ENCODE assay signal across 30 cellular contexts in genomic region chr15:53747501-53748068, GRCh38. TPM values are rescaled to one million over a fixed set of nuclear protein-coding genes. Genes with fewer than 3 reads are reported as not detected.
"Had no signal": no experiment of that assay in that cellular context is flagged by ENCODE, and none has a peak within 500 bp of the region (broad histone marks: within the 10 kb centered on the region; RNA-seq: fewer than 3 reads in every experiment).

No MANE protein-coding gene starts in this region.

- DNase-seq: activated CD4-positive, alpha-beta memory T cell treated with anti-CD3 and anti-CD28 coated beads, Interleukin-2, amount 10 ng/mL, durations not matched to agents 7 days and 5 days; activated CD4-positive, alpha-beta T cell treated with anti-CD3 and anti-CD28 coated beads for 1 hour; activated CD4-positive, alpha-beta T cell treated with anti-CD3 and anti-CD28 coated beads for 4 hours; activated CD4-positive, alpha-beta T cell treated with anti-CD3 and anti-CD28 coated beads, Interleukin-2, amount 10 ng/mL, durations not matched to agents 7 days and 5 days; activated CD4-positive, alpha-beta T cell treated with anti-CD3 and anti-CD28 coated beads, Interleukin-2, amount 50 U/mL, for 4 hours; activated CD8-positive, alpha-beta memory T cell treated with anti-CD3 and anti-CD28 coated beads, Interleukin-2, amount 50 U/mL, for 48 hours; activated gamma-delta T cell; activated naive CD4-positive, alpha-beta T cell; activated naive CD4-positive, alpha-beta T cell treated with anti-CD3 and anti-CD28 coated beads, Interleukin-2, amount 10 ng/mL, durations not matched to agents 7 days and 5 days; activated naive CD8-positive, alpha-beta T cell treated with anti-CD3 and anti-CD28 coated beads, Interleukin-2, amount 10 ng/mL, durations not matched to agents 7 days and 5 days; activated T-cell treated with anti-CD3 and anti-CD28 coated beads for 4 hours; activated T-cell treated with anti-CD3 and anti-CD28 coated beads, Interleukin-2, amount 50 U/mL, for 24 hours; activated T-cell treated with anti-CD3 and anti-CD28 coated beads, Interleukin-2, amount 50 U/mL, for 72 hours; central memory CD4-positive, alpha-beta T cell; cerebellar nuclear complex; colonic mucosa; effector CD8-positive, alpha-beta T cell; esophagus squamous epithelium; foreskin melanocyte; T-helper 2 cell had no signal

- H3K9me3 Mint-ChIP-seq: activated CD4-positive, alpha-beta memory T cell treated with anti-CD3 and anti-CD28 coated beads, Interleukin-2, amount 10 ng/mL, durations not matched to agents 7 days and 5 days; activated CD4-positive, alpha-beta T cell treated with anti-CD3 and anti-CD28 coated beads, Interleukin-2, amount 10 ng/mL, durations not matched to agents 7 days and 5 days; activated naive CD4-positive, alpha-beta T cell treated with anti-CD3 and anti-CD28 coated beads, Interleukin-2, amount 10 ng/mL, durations not matched to agents 7 days and 5 days; activated naive CD4-positive, alpha-beta T cell treated with anti-CD3 and anti-CD28 coated beads, Interleukin-2, amount 50 U/mL, for 72 hours; activated naive CD8-positive, alpha-beta T cell treated with anti-CD3 and anti-CD28 coated beads, Interleukin-2, amount 10 ng/mL, durations not matched to agents 7 days and 5 days; activated T-cell treated with anti-CD3 and anti-CD28 coated beads, Interleukin-2, amount 50 U/mL, for 24 hours had no signal

- H3K27me3 Mint-ChIP-seq: activated CD4-positive, alpha-beta memory T cell treated with anti-CD3 and anti-CD28 coated beads, Interleukin-2, amount 10 ng/mL, durations not matched to agents 7 days and 5 days; activated CD4-positive, alpha-beta T cell treated with anti-CD3 and anti-CD28 coated beads, Interleukin-2, amount 10 ng/mL, durations not matched to agents 7 days and 5 days; activated naive CD4-positive, alpha-beta T cell treated with anti-CD3 and anti-CD28 coated beads, Interleukin-2, amount 10 ng/mL, durations not matched to agents 7 days and 5 days; activated naive CD8-positive, alpha-beta T cell treated with anti-CD3 and anti-CD28 coated beads, Interleukin-2, amount 10 ng/mL, durations not matched to agents 7 days and 5 days; activated T-cell treated with anti-CD3 and anti-CD28 coated beads, Interleukin-2, amount 50 U/mL, for 24 hours had no signal

- H3K36me3 Mint-ChIP-seq: activated naive CD4-positive, alpha-beta T cell treated with anti-CD3 and anti-CD28 coated beads, Interleukin-2, amount 10 ng/mL, durations not matched to agents 7 days and 5 days; activated naive CD4-positive, alpha-beta T cell treated with anti-CD3 and anti-CD28 coated beads, Interleukin-2, amount 50 U/mL, for 72 hours; activated naive CD8-positive, alpha-beta T cell treated with anti-CD3 and anti-CD28 coated beads, Interleukin-2, amount 10 ng/mL, durations not matched to agents 7 days and 5 days; brain had no signal

- H3K27ac Mint-ChIP-seq: activated CD4-positive, alpha-beta memory T cell treated with anti-CD3 and anti-CD28 coated beads, Interleukin-2, amount 10 ng/mL, durations not matched to agents 7 days and 5 days; activated CD4-positive, alpha-beta T cell treated with anti-CD3 and anti-CD28 coated beads, Interleukin-2, amount 10 ng/mL, durations not matched to agents 7 days and 5 days; activated naive CD4-positive, alpha-beta T cell treated with anti-CD3 and anti-CD28 coated beads, Interleukin-2, amount 10 ng/mL, durations not matched to agents 7 days and 5 days; activated naive CD4-positive, alpha-beta T cell treated with anti-CD3 and anti-CD28 coated beads, Interleukin-2, amount 50 U/mL, for 72 hours; activated naive CD8-positive, alpha-beta T cell treated with anti-CD3 and anti-CD28 coated beads, Interleukin-2, amount 10 ng/mL, durations not matched to agents 7 days and 5 days; activated T-cell treated with anti-CD3 and anti-CD28 coated beads, Interleukin-2, amount 50 U/mL, for 24 hours; activated T-cell treated with anti-CD3 and anti-CD28 coated beads, Interleukin-2, amount 50 U/mL, for 72 hours; brain had no signal

- ATAC-seq: activated naive CD4-positive, alpha-beta T cell treated with anti-CD3 and anti-CD28 coated beads, Interleukin-2, amount 50 U/mL, for 72 hours; activated T-cell treated with anti-CD3 and anti-CD28 coated beads, Interleukin-2, amount 50 U/mL, for 72 hours; gastroesophageal sphincter had no signal

- H3K4me1 Mint-ChIP-seq: activated CD4-positive, alpha-beta memory T cell treated with anti-CD3 and anti-CD28 coated beads, Interleukin-2, amount 10 ng/mL, durations not matched to agents 7 days and 5 days; activated CD4-positive, alpha-beta T cell treated with anti-CD3 and anti-CD28 coated beads, Interleukin-2, amount 10 ng/mL, durations not matched to agents 7 days and 5 days; activated naive CD4-positive, alpha-beta T cell treated with anti-CD3 and anti-CD28 coated beads, Interleukin-2, amount 10 ng/mL, durations not matched to agents 7 days and 5 days; activated naive CD8-positive, alpha-beta T cell treated with anti-CD3 and anti-CD28 coated beads, Interleukin-2, amount 10 ng/mL, durations not matched to agents 7 days and 5 days; brain had no signal

- H3K4me3 Mint-ChIP-seq: activated CD4-positive, alpha-beta memory T cell treated with anti-CD3 and anti-CD28 coated beads, Interleukin-2, amount 10 ng/mL, durations not matched to agents 7 days and 5 days; activated CD4-positive, alpha-beta T cell treated with anti-CD3 and anti-CD28 coated beads, Interleukin-2, amount 10 ng/mL, durations not matched to agents 7 days and 5 days; activated naive CD4-positive, alpha-beta T cell treated with anti-CD3 and anti-CD28 coated beads, Interleukin-2, amount 10 ng/mL, durations not matched to agents 7 days and 5 days; activated naive CD8-positive, alpha-beta T cell treated with anti-CD3 and anti-CD28 coated beads, Interleukin-2, amount 10 ng/mL, durations not matched to agents 7 days and 5 days; activated T-cell treated with anti-CD3 and anti-CD28 coated beads, Interleukin-2, amount 50 U/mL, for 24 hours; activated T-cell treated with anti-CD3 and anti-CD28 coated beads, Interleukin-2, amount 50 U/mL, for 72 hours; brain had no signal

RNA-seq across cellular contexts. Expression of gene WDR72, which starts 11.9 kb away (rescaled TPM):
- total RNA-seq: activated CD4-positive, alpha-beta memory T cell treated with anti-CD3 and anti-CD28 coated beads, Interleukin-2, amount 10 ng/mL, durations not matched to agents 7 days and 5 days; activated CD4-positive, alpha-beta T cell treated with anti-CD3 and anti-CD28 coated beads, Interleukin-2, amount 10 ng/mL, durations not matched to agents 7 days and 5 days; activated naive CD4-positive, alpha-beta T cell treated with anti-CD3 and anti-CD28 coated beads, Interleukin-2, amount 50 U/mL, for 72 hours; activated naive CD8-positive, alpha-beta T cell treated with anti-CD3 and anti-CD28 coated beads, Interleukin-2, amount 10 ng/mL, durations not matched to agents 7 days and 5 days; activated T-cell treated with anti-CD3 and anti-CD28 coated beads, Interleukin-2, amount 50 U/mL, for 72 hours; ascending aorta; dermis microvascular lymphatic vessel endothelial cell; endothelial cell of umbilical vein; fibroblast of lung; fibroblast of villous mesenchyme; glomerular endothelial cell; T-helper 1 cell treated with Interleukin-12 subunit alpha and Interleukin-12 subunit beta and Interleukin-4 antibody, amounts not matched to agents 30 ng/mL and 1 ng/mL, for 36 hours had no signal
